1 cellular context compared by ENCODE assay signal in genomic region chr3:123637841-123638240, GRCh38.
TF ChIP-seq lines count a peak whose summit lies in the region.

No MANE protein-coding gene starts in this region.

TF ChIP-seq in IMR-90, 13 proteins besides CTCF, POLR2A, EP300 and RAD21 (continued from another document):
- TF ChIP-seq, protein P1, sequence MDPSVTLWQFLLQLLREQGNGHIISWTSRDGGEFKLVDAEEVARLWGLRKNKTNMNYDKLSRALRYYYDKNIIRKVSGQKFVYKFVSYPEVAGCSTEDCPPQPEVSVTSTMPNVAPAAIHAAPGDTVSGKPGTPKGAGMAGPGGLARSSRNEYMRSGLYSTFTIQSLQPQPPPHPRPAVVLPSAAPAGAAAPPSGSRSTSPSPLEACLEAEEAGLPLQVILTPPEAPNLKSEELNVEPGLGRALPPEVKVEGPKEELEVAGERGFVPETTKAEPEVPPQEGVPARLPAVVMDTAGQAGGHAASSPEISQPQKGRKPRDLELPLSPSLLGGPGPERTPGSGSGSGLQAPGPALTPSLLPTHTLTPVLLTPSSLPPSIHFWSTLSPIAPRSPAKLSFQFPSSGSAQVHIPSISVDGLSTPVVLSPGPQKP (IDR thresholded peaks at IDR 0.05; ENCODE audit: borderline replicate concordance, low read depth, low read length) = no peak
- TF ChIP-seq RFX5 (IDR thresholded peaks at IDR 0.05; ENCODE audit: low read depth, low read length) = no peak
